Comparison of ENCODE assay signal across 17 cellular contexts in the genomic region with DNA sequence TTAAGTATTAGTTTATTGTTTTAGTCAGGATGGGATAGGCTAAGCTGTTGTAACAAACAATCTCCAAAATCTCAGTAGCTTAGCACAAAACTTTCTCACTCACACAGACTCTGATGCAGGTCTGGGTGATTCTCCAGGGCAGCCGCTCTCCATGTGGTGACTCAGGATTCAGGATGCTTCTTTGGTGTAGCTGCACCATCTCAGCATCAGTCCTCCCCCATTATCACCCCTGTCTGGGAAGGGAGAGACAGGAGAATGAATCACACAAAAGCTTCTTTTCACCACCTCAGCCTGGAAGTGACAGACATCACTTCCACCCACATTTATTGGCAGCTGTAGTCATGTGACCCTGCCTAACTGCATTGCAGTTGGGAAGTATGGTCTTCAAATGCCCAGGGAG.
"Had no signal": no experiment of that assay in that cellular context is flagged by ENCODE, and none has a peak within 500 bp of the region (broad histone marks: within the 10 kb centered on the region; RNA-seq: fewer than 3 reads in every experiment).

No MANE protein-coding gene starts in this region.

- DNase-seq: effector CD4-positive, alpha-beta T cell; endodermal cell; erythroblast; immature natural killer cell; kidney; midbrain; occipital lobe; pancreas; right cardiac atrium; stimulated activated CD4-positive, alpha-beta T cell treated with anti-CD3 and anti-CD28 coated beads, Interleukin-4, amount 100 ng/mL, for 1 hour; stimulated activated CD8-positive, alpha-beta memory T cell treated with anti-CD3 and anti-CD28 coated beads, Interleukin-4, amount 100 ng/mL, for 48 hours; stimulated activated naive CD8-positive, alpha-beta T cell treated with anti-CD3 and anti-CD28 coated beads, Interleukin-15, Interleukin-2, amounts not matched to agents 100 U/mL and 50 U/mL, for 24 hours; thyroid gland had no signal

- H3K4me2 ChIP-seq: smooth muscle cell had no signal

- H3K36me3 ChIP-seq: pancreas, suprapubic skin, thyroid gland had no signal

- ATAC-seq: pancreas; right cardiac atrium; stimulated activated effector memory CD8-positive, alpha-beta T cell treated with anti-CD3 and anti-CD28 coated beads, Interleukin-12 subunit alpha, Interleukin-12 subunit beta, amount 100 ng/mL, for 72 hours; stimulated activated naive CD8-positive, alpha-beta T cell treated with anti-CD3 and anti-CD28 coated beads, Interleukin-15, Interleukin-2, amounts not matched to agents 100 U/mL and 50 U/mL, for 24 hours had no signal

- H3K4me1 ChIP-seq: pancreas had no signal

- H3K4me3 ChIP-seq: coronary artery, pancreas, smooth muscle cell, suprapubic skin, thyroid gland had no signal

- H3K27me3 ChIP-seq: pancreas, thyroid gland had no signal

- H3K27ac ChIP-seq: coronary artery, pancreas, suprapubic skin, thyroid gland had no signal
